In the genomic region with DNA sequence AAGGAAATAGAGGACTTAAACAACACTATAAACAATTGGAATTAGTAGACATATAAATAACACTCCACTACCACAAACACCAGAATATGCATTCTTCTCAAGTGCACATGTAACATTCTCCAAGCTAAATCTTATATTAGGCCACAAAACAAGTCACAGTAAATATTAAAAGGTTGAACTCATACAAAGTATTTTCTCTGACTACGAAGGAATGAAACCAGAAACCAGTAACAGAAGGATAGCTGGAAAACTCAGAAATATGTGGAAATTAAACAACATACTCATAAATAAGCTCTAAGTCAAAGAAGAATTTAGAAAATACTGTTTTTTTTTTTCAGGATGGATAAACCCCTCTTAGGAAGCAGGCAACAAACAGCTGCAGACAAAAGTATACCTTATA, we compare ENCODE assay signal across 7 cellular contexts.
"Had no signal": no experiment of that assay in that cellular context is flagged by ENCODE, and none has a peak within 500 bp of the region (broad histone marks: within the 10 kb centered on the region; RNA-seq: fewer than 3 reads in every experiment).

No MANE protein-coding gene starts in this region.

- FAIRE-seq: GM12878, GM12891, GM12892, GM18507, GM19239 had no signal

- DNase-seq: GDM1, GF-D8 had no signal

- ATAC-seq: GM12878 had no signal

- H3K4me3 ChIP-seq: GM12878 had no signal
